2 cellular contexts compared by ENCODE assay signal in genomic region chr7:151742713-151743480, GRCh38.
TF ChIP-seq lines count a peak whose summit lies in the region.

No MANE protein-coding gene starts in this region.

TF ChIP-seq in IMR-90, 13 proteins besides CTCF, POLR2A, EP300 and RAD21:
- TF ChIP-seq MAFK (IDR thresholded peaks at IDR 0.05; ENCODE audit: low read depth, low read length) = no peak
- TF ChIP-seq RFX5 (IDR thresholded peaks at IDR 0.05; ENCODE audit: low read depth, low read length) = no peak
- no peak for TF ChIP-seq FOS (IDR thresholded peaks at IDR 0.05; ENCODE audit: low read depth, low read length)
- no peak for TF ChIP-seq CHD1 (IDR thresholded peaks at IDR 0.05; ENCODE audit: low read depth, low read length)
- no peak for TF ChIP-seq USF2 (IDR thresholded peaks at IDR 0.05; ENCODE audit: low read depth, low read length)
- TF ChIP-seq MXI1 (IDR thresholded peaks at IDR 0.05; ENCODE audit: borderline replicate concordance, low read depth, low read length) = no peak
- TF ChIP-seq BHLHE40 (IDR thresholded peaks at IDR 0.05; ENCODE audit: low read depth, low read length) = no peak
- no peak for TF ChIP-seq NFE2L2 (IDR thresholded peaks at IDR 0.05; ENCODE audit: low read depth, low read length)
- TF ChIP-seq ELK1 (IDR thresholded peaks at IDR 0.05; ENCODE audit: borderline replicate concordance, low read depth, low read length) = no peak
- no peak for TF ChIP-seq RCOR1 (IDR thresholded peaks at IDR 0.05; ENCODE audit: insufficient replicate concordance, low read length)

TF ChIP-seq in H1, 55 proteins besides CTCF, POLR2A, EP300 and RAD21:
- TF ChIP-seq EGR1 (IDR thresholded peaks at IDR 0.05; ENCODE audit: borderline replicate concordance, low read depth, low read length) = 0 out of 2 replicates have a peak, but pooled peaks have one; percentile 52
- TF ChIP-seq NANOG (IDR thresholded peaks at IDR 0.05; ENCODE audit: insufficient read depth, low read depth, low read length, poor library complexity, severe bottlenecking) = no peak
- TF ChIP-seq YY1 (IDR thresholded peaks at IDR 0.05; ENCODE audit: low read depth, low read length) = 0 out of 2 replicates have a peak, but pooled peaks have one; percentile 7
- TF ChIP-seq RXRA (IDR thresholded peaks at IDR 0.05; ENCODE audit: insufficient read depth, low read depth, low read length) = no peak
